18 cellular contexts compared by ENCODE assay signal in the genomic region with DNA sequence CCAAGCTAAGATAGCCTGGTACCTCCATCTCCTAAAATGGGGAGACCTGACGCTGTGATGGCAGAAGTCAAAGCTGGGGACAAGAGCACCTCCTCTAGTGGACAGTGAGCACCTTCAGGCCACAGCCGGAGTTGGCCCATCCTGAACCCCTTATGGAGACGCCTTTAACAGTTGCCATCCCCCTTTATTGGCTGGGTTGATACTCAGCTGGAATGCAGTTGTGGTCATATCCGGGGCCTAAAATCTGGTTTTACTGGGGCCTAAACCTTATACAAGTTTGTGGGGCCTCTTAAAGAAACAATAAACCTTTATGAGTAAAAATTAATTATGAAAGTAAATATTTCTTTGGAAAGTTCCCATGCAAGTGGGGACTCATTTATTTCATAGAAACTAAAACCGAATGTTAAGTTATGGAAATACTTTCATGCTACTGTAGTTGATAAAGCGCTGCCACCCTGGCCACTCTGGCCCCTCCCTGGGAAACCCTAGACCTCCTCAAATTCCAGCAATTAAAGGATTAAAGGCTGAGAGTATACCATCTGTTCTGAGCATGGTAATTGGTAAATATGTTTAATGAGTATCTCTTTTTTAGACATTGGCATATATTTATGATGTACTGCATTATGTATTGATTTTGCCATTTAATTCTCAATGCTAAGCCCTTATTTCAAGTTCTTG.
DNase-seq lines count a peak whose midpoint lies in the region; ATAC-seq and TF ChIP-seq lines count a peak whose summit lies in the region.
"Had no signal": no experiment of that assay in that cellular context is flagged by ENCODE, and none has a peak within 500 bp of the region (broad histone marks: within the 10 kb centered on the region; RNA-seq: fewer than 3 reads in every experiment).

No MANE protein-coding gene starts in this region.

- CTCF ChIA-PET in HEK293T (lab: Yijun Ruan, JAX) = no interaction called here

- TF ChIP-seq CTCF in left ventricle myocardium inferior (IDR thresholded peaks at IDR 0.05; ENCODE audit: borderline replicate concordance) = no peak
- TF ChIP-seq CTCF in esophagus muscularis mucosa (IDR thresholded peaks at IDR 0.05) = no peak

- ATAC-seq in left ventricle myocardium superior (no peak), GM19395 (IDR thresholded peaks at IDR 0.05; ENCODE audit: unreplicated experiment) (no peak), GM18505 (IDR thresholded peaks at IDR 0.05; ENCODE audit: unreplicated experiment) (no peak)

- WGBS in esophagus muscularis mucosa = 93% methylated on average over 6 of the region's 6 CpGs

- intact Hi-C loops in left ventricle myocardium inferior (cut with micrococcal nuclease) = no loop called here
- intact Hi-C loops in left ventricle myocardium superior (cut with micrococcal nuclease) = loop anchor here (10.0 kb wide), 1 partner anchor 63 kb away; no protein-coding TSS in a partner anchor
- intact Hi-C loops in esophagus muscularis mucosa (cut with DNase I) = no loop called here

- H3K36me3 ChIP-seq in left ventricle myocardium inferior = no peaks in the 10 kb centered on the region
- H3K36me3 ChIP-seq in esophagus muscularis mucosa = no peaks in the 10 kb centered on the region
- H3K36me3 ChIP-seq: MG63 had no signal

- POLR2A ChIA-PET in HEK293T (lab: Yijun Ruan, JAX) = interaction anchor here (0.6 kb wide), 1 partner anchor 61 kb away, joined by 3 read pairs; no protein-coding TSS in a partner anchor

- H3K27me3 ChIP-seq in left ventricle myocardium inferior (ENCODE audit: low read depth) (no peaks in the 10 kb centered on the region), esophagus muscularis mucosa (no peaks in the 10 kb centered on the region)
- H3K27me3 ChIP-seq: MG63 had no signal

- no peak for DNase-seq in left ventricle myocardium inferior
- DNase-seq in left ventricle myocardium superior = no peak
- peak; percentile 94 for DNase-seq in NCI-H524 treated with DMSO at 0.1 percent for 48 hours (lab: John Stamatoyannopoulos, UW)
- DNase-seq in esophagus muscularis mucosa (ENCODE audit: extremely low spot score) = peak; percentile 53
- no peak for DNase-seq in inferior parietal cortex (ENCODE audit: extremely low spot score)
- DNase-seq in HEK293T (ENCODE audit: extremely low spot score) = no peak
- DNase-seq: 8988T, C1 segment of cervical spinal cord, DMS153, IMR-90, Karpas-422, MG63, NCI-H1092, NCI-H187, RPMI8226, SIG-M5 had no signal

- TF ChIP-seq POLR2A in esophagus muscularis mucosa (IDR thresholded peaks at IDR 0.05; ENCODE audit: low read depth) (no peak), GM18505 (IDR thresholded peaks at IDR 0.05; ENCODE audit: borderline replicate concordance, extremely low read depth, insufficient read depth, insufficient read length) (no peak)

- peaks cover 58% of the 10 kb centered on the region for H3K4me1 ChIP-seq in left ventricle myocardium inferior
- H3K4me1 ChIP-seq in esophagus muscularis mucosa = peaks cover 1 to 16% (median 7%) of the 10 kb centered on the region in 4 donors

- H3K27ac ChIP-seq in left ventricle myocardium inferior (replicated peaks) (peak overlapping the region; percentile 9), esophagus muscularis mucosa (replicated peaks in 1 of 4) (no peak overlapping the region)

- TF ChIP-seq EP300 in esophagus muscularis mucosa (IDR thresholded peaks at IDR 0.05) = no peak

- H3K9me3 ChIP-seq in left ventricle myocardium inferior (replicated peaks) = no peaks in the 10 kb centered on the region
- H3K9me3 ChIP-seq in esophagus muscularis mucosa = no peaks in the 10 kb centered on the region
- H3K9me3 ChIP-seq: MG63 had no signal

- no peak overlapping the region for H3K4me3 ChIP-seq in left ventricle myocardium inferior
- no peak overlapping the region for H3K4me3 ChIP-seq in esophagus muscularis mucosa
- H3K4me3 ChIP-seq: MG63 had no signal

TF ChIP-seq in HEK293T, 16 proteins besides CTCF, POLR2A, EP300 and RAD21:
- TF ChIP-seq L3MBTL2 (conservative IDR thresholded peaks at IDR 0.05) (no peak), FOXA1 (IDR thresholded peaks at IDR 0.05) (no peak), HDGF (IDR thresholded peaks at IDR 0.05; ENCODE audit: borderline replicate concordance) (no peak), BHLHE40 (IDR thresholded peaks at IDR 0.05; ENCODE audit: borderline replicate concordance) (no peak), TARDBP (IDR thresholded peaks at IDR 0.05) (no peak), ZNF384 (IDR thresholded peaks at IDR 0.05) (no peak), SP1 (IDR thresholded peaks at IDR 0.05) (no peak), FOXM1 (IDR thresholded peaks at IDR 0.05; ENCODE audit: borderline replicate concordance) (no peak), ARNT (IDR thresholded peaks at IDR 0.05) (no peak), CTBP1 (IDR thresholded peaks at IDR 0.05; ENCODE audit: borderline replicate concordance) (no peak)

Comparison
In these comparisons a context has a peak if more than half of its experiments do, and no peak if none do; other contexts are left out.
1. DNase-seq: peak in NCI-H524 treated with DMSO at 0.1 percent for 48 hours (single experiment) and esophagus muscularis mucosa (single experiment); none in left ventricle myocardium inferior (single experiment), left ventricle myocardium superior (single experiment), inferior parietal cortex (single experiment) and HEK293T (single experiment).